Comparison of ENCODE assay signal across 7 cellular contexts in genomic region chr19:11578342-11579142, GRCh38. TPM values are rescaled to one million over a fixed set of nuclear protein-coding genes. Genes with fewer than 3 reads are reported as not detected.
DNase-seq lines count a peak whose midpoint lies in the region; ATAC-seq and TF ChIP-seq lines count a peak whose summit lies in the region.

No MANE protein-coding gene starts in this region.

- H3K9me3 ChIP-seq in right atrium auricular region (no peaks in the 10 kb centered on the region), skeletal muscle tissue (ENCODE audit: control insufficient read depth in 3 of 3, low read length in 3 of 3) (no peaks in the 10 kb centered on the region)

- peak; percentile 39 to 59 for ATAC-seq in activated T-cell treated with anti-CD3 and anti-CD28 coated beads, Interleukin-2, amount 50 U/mL, for 72 hours (replicated peaks in 1 of 2)
- ATAC-seq in GM21423 (IDR thresholded peaks at IDR 0.05; ENCODE audit: unreplicated experiment) (no peak), GM21367 (IDR thresholded peaks at IDR 0.05; ENCODE audit: unreplicated experiment) (no peak)

- H3K27ac ChIP-seq in right atrium auricular region (peak overlapping the region in 1 of 2 donors; percentile 16), skeletal muscle tissue (ENCODE audit: low read depth, low read length) (peak overlapping the region; percentile 44)

- TF ChIP-seq CTCF in right atrium auricular region (IDR thresholded peaks at IDR 0.05), result no peak

- H3K4me1 ChIP-seq in right atrium auricular region (peaks cover 0 to 13% of the 10 kb centered on the region in 2 donors), skeletal muscle tissue (ENCODE audit: control insufficient read depth in 3 of 3, insufficient read depth in 3 of 3, low read length in 3 of 3) (peaks cover 0 to 11% (median 4%) of the 10 kb centered on the region in 3 donors)

- DNase-seq in activated T-cell treated with anti-CD3 and anti-CD28 coated beads, Interleukin-2, amount 50 U/mL, for 72 hours, result peak; percentile 38 to 52
- DNase-seq in right atrium auricular region (ENCODE audit: low spot score), result no peak
- no peak for DNase-seq in nucleus accumbens (lab: John Stamatoyannopoulos, UW)

- H3K4me1 Mint-ChIP-seq in IgD-negative memory B cell, result peaks cover 26 to 45% (median 29%) of the 10 kb centered on the region in 3 donors
- peaks cover 48% of the 10 kb centered on the region for H3K4me1 Mint-ChIP-seq in activated T-cell treated with anti-CD3 and anti-CD28 coated beads, Interleukin-2, amount 50 U/mL, for 72 hours (ENCODE audit: low read depth)

- H3K4me3 ChIP-seq in right atrium auricular region, result peak overlapping the region; percentile 14 to 38
- H3K4me3 ChIP-seq in skeletal muscle tissue (ENCODE audit: low read length in 3 of 3), result peak overlapping the region in 2 of 3 donors; percentile 43 to 48

- no peaks in the 10 kb centered on the region for H3K27me3 Mint-ChIP-seq in IgD-negative memory B cell
- no peaks in the 10 kb centered on the region for H3K27me3 Mint-ChIP-seq in activated T-cell treated with anti-CD3 and anti-CD28 coated beads, Interleukin-2, amount 50 U/mL, for 72 hours (ENCODE audit: low read depth)

- H3K4me3 Mint-ChIP-seq in IgD-negative memory B cell, result peak overlapping the region; percentile 84 to 95 (median 91)
- peak overlapping the region; percentile 80 to 87 for H3K4me3 Mint-ChIP-seq in activated T-cell treated with anti-CD3 and anti-CD28 coated beads, Interleukin-2, amount 50 U/mL, for 72 hours

- H3K9me3 Mint-ChIP-seq in IgD-negative memory B cell, result no peaks in the 10 kb centered on the region
- H3K9me3 Mint-ChIP-seq in activated T-cell treated with anti-CD3 and anti-CD28 coated beads, Interleukin-2, amount 50 U/mL, for 72 hours, result no peaks in the 10 kb centered on the region

- H3K36me3 Mint-ChIP-seq in IgD-negative memory B cell, result peaks cover 2% of the 10 kb centered on the region
- peaks cover 1 to 3% of the 10 kb centered on the region in 2 donors for H3K36me3 Mint-ChIP-seq in activated T-cell treated with anti-CD3 and anti-CD28 coated beads, Interleukin-2, amount 50 U/mL, for 72 hours (ENCODE audit: insufficient read depth in 2 of 2)

- H3K9ac ChIP-seq in skeletal muscle tissue (ENCODE audit: low read depth in 1 of 3, low read length in 3 of 3), result peak overlapping the region in 1 of 3 donors; percentile 25

- H3K36me3 ChIP-seq in right atrium auricular region (no peaks in the 10 kb centered on the region), skeletal muscle tissue (ENCODE audit: control insufficient read depth in 3 of 3, insufficient read depth in 3 of 3, low read length in 3 of 3) (no peaks in the 10 kb centered on the region)

- H3K27me3 ChIP-seq in right atrium auricular region (no peaks in the 10 kb centered on the region), skeletal muscle tissue (ENCODE audit: control insufficient read depth in 3 of 3, insufficient read depth in 3 of 3, low read length in 3 of 3) (peaks cover 11 to 30% (median 12%) of the 10 kb centered on the region in 3 donors)

- peak overlapping the region; percentile 88 to 92 (median 91) for H3K27ac Mint-ChIP-seq in IgD-negative memory B cell
- peak overlapping the region; percentile 60 for H3K27ac Mint-ChIP-seq in activated T-cell treated with anti-CD3 and anti-CD28 coated beads, Interleukin-2, amount 50 U/mL, for 72 hours

RNA-seq across cellular contexts. Expression of gene ACP5, which starts 1.1 kb away (rescaled TPM):
- polyA plus RNA-seq in IgD-negative memory B cell, result 109 TPM
- 10 to 100 TPM; 22.9 to 31.5 TPM for total RNA-seq in activated T-cell treated with anti-CD3 and anti-CD28 coated beads, Interleukin-2, amount 50 U/mL, for 72 hours
- total RNA-seq in right atrium auricular region (1 to 10 TPM; 3.2 to 3.6 TPM), skeletal muscle tissue (3.7 TPM)

RNA-seq across cellular contexts. Expression of gene ZNF627, which starts 18.7 kb away (rescaled TPM):
- polyA plus RNA-seq in IgD-negative memory B cell, result 7.7 TPM
- total RNA-seq in activated T-cell treated with anti-CD3 and anti-CD28 coated beads, Interleukin-2, amount 50 U/mL, for 72 hours, result 1 to 10 TPM; 8.1 to 8.5 TPM
- total RNA-seq in right atrium auricular region (1 to 10 TPM; 6.0 to 6.7 TPM), skeletal muscle tissue (30.8 TPM)

RNA-seq across cellular contexts. Expression of gene ELOF1, which starts 19.5 kb away (rescaled TPM):
- polyA plus RNA-seq in IgD-negative memory B cell, result 183 TPM
- 10 to 100 TPM; 50.8 to 50.9 TPM for total RNA-seq in activated T-cell treated with anti-CD3 and anti-CD28 coated beads, Interleukin-2, amount 50 U/mL, for 72 hours
- total RNA-seq in right atrium auricular region, result 10 to 100 TPM; 17.1 to 32.5 TPM
- 16.2 TPM for total RNA-seq in skeletal muscle tissue

RNA-seq across cellular contexts. Expression of gene CNN1, which starts 39.9 kb away (rescaled TPM):
- polyA plus RNA-seq in IgD-negative memory B cell, result not detected
- not detected for total RNA-seq in activated T-cell treated with anti-CD3 and anti-CD28 coated beads, Interleukin-2, amount 50 U/mL, for 72 hours
- 100 to 1,000 TPM in 1 of 2 donors, 10 to 100 TPM in 1; 93.3 to 592 TPM for total RNA-seq in right atrium auricular region
- total RNA-seq in skeletal muscle tissue, result 28.7 TPM

RNA-seq across cellular contexts. Expression of gene ECSIT, which starts 49.6 kb away (rescaled TPM):
- 38.7 TPM for polyA plus RNA-seq in IgD-negative memory B cell
- total RNA-seq in activated T-cell treated with anti-CD3 and anti-CD28 coated beads, Interleukin-2, amount 50 U/mL, for 72 hours, result 10 to 100 TPM; 35.7 to 44.0 TPM
- total RNA-seq in right atrium auricular region (100 to 1,000 TPM in 1 of 2 donors, 10 to 100 TPM in 1; 83.6 to 126 TPM), skeletal muscle tissue (43.8 TPM)

Comparison
In these comparisons a context has a peak if more than half of its experiments do, and no peak if none do; other contexts are left out.
1. ATAC-seq: peak in activated T-cell treated with anti-CD3 and anti-CD28 coated beads, Interleukin-2, amount 50 U/mL, for 72 hours (2 of 2); none in GM21423 (single experiment) and GM21367 (single experiment).
2. DNase-seq: peak in activated T-cell treated with anti-CD3 and anti-CD28 coated beads, Interleukin-2, amount 50 U/mL, for 72 hours (2 of 2); none in right atrium auricular region (single experiment) and nucleus accumbens (0 of 56).